ENCODE assay signal across 13 cellular contexts in genomic region chr16:81515281-81515680, GRCh38.
DNase-seq lines count a peak whose midpoint lies in the region; ATAC-seq and TF ChIP-seq lines count a peak whose summit lies in the region.
"Had no signal": no experiment of that assay in that cellular context is flagged by ENCODE, and none has a peak within 500 bp of the region (broad histone marks: within the 10 kb centered on the region; RNA-seq: fewer than 3 reads in every experiment).

No MANE protein-coding gene starts in this region.

- no peak overlapping the region for H3K4me3 Mint-ChIP-seq in mesothelial cell of epicardium
- no peak overlapping the region for H3K4me3 Mint-ChIP-seq in progenitor cell of endocrine pancreas (ENCODE audit: low read depth)
- H3K4me3 Mint-ChIP-seq: activated naive CD4-positive, alpha-beta T cell treated with anti-CD3 and anti-CD28 coated beads, Interleukin-2, amount 10 ng/mL, durations not matched to agents 7 days and 5 days; endodermal cell had no signal

- H3K9me3 ChIP-seq in RWPE2 (ENCODE audit: severe bottlenecking) (no peaks in the 10 kb centered on the region), sigmoid colon (no peaks in the 10 kb centered on the region)
- H3K9me3 ChIP-seq: gastrocnemius medialis, pancreas had no signal

- H3K27ac ChIP-seq in RWPE2 (ENCODE audit: poor library complexity, severe bottlenecking) (peak overlapping the region; percentile 98), sigmoid colon (no peak overlapping the region)
- H3K27ac ChIP-seq: gastrocnemius medialis, pancreas had no signal

- H3K4me1 ChIP-seq in RWPE2 (ENCODE audit: insufficient read depth, poor library complexity, severe bottlenecking), result peaks cover 62% of the 10 kb centered on the region
- peaks cover 0 to 20% (median 16%) of the 10 kb centered on the region in 4 donors for H3K4me1 ChIP-seq in sigmoid colon

- TF ChIP-seq CTCF in RWPE2 (IDR thresholded peaks at IDR 0.05; ENCODE audit: poor library complexity, severe bottlenecking) (no peak), mesothelial cell of epicardium (IDR thresholded peaks at IDR 0.05; ENCODE audit: unreplicated experiment) (no peak), GM13976 (IDR thresholded peaks at IDR 0.05; ENCODE audit: borderline replicate concordance, control extremely low read depth, extremely low read depth, insufficient read depth, missing control alignments) (no peak), progenitor cell of endocrine pancreas (IDR thresholded peaks at IDR 0.05; ENCODE audit: unreplicated experiment) (no peak), sigmoid colon (IDR thresholded peaks at IDR 0.05) (no peak)

- H3K27me3 Mint-ChIP-seq in mesothelial cell of epicardium (ENCODE audit: low read depth) (no peaks in the 10 kb centered on the region), progenitor cell of endocrine pancreas (no peaks in the 10 kb centered on the region)
- H3K27me3 Mint-ChIP-seq: activated naive CD4-positive, alpha-beta T cell treated with anti-CD3 and anti-CD28 coated beads, Interleukin-2, amount 10 ng/mL, durations not matched to agents 7 days and 5 days had no signal

- TF ChIP-seq POLR2A in sigmoid colon (IDR thresholded peaks at IDR 0.05), result no peak

- H3K27ac Mint-ChIP-seq in mesothelial cell of epicardium (peak overlapping the region; percentile 43), progenitor cell of endocrine pancreas (no peak overlapping the region)
- H3K27ac Mint-ChIP-seq: activated naive CD4-positive, alpha-beta T cell treated with anti-CD3 and anti-CD28 coated beads, Interleukin-2, amount 10 ng/mL, durations not matched to agents 7 days and 5 days had no signal

- DNase-seq in COLO668 (lab: John Stamatoyannopoulos, UW; ENCODE audit: unreplicated experiment) (peak; percentile 62), NCI-H1417 (lab: John Stamatoyannopoulos, UW) (peak; percentile 68 to 92 (median 69)), RWPE2 (ENCODE audit: low spot score) (no peak), mesothelial cell of epicardium (ENCODE audit: low spot score in 2 of 2, unreplicated experiment in 2 of 2) (no peak), GM13976 (ENCODE audit: low spot score) (no peak), HEK293T (ENCODE audit: extremely low spot score) (no peak), progenitor cell of endocrine pancreas (ENCODE audit: low spot score, unreplicated experiment) (no peak), sigmoid colon (no peak)
- DNase-seq: activated naive CD4-positive, alpha-beta T cell treated with anti-CD3 and anti-CD28 coated beads, Interleukin-2, amount 10 ng/mL, durations not matched to agents 7 days and 5 days; endodermal cell; gastrocnemius medialis; NCI-H226 had no signal

- whole genome bisulfite sequencing in sigmoid colon, 2 donors, result 95 to 97% methylated on average over 11 of the region's 11 CpGs

- intact Hi-C loops in sigmoid colon (cut with DNase I), result no loop called here

- H3K9me3 Mint-ChIP-seq in mesothelial cell of epicardium (peaks cover 6% of the 10 kb centered on the region), progenitor cell of endocrine pancreas (ENCODE audit: low read depth) (peaks cover 5% of the 10 kb centered on the region)
- H3K9me3 Mint-ChIP-seq: activated naive CD4-positive, alpha-beta T cell treated with anti-CD3 and anti-CD28 coated beads, Interleukin-2, amount 10 ng/mL, durations not matched to agents 7 days and 5 days; endodermal cell had no signal

- no peaks in the 10 kb centered on the region for H3K27me3 ChIP-seq in RWPE2 (ENCODE audit: insufficient read depth, poor library complexity, severe bottlenecking)
- H3K27me3 ChIP-seq in sigmoid colon, result no peaks in the 10 kb centered on the region
- H3K27me3 ChIP-seq: gastrocnemius medialis, pancreas had no signal

- POLR2A ChIA-PET in HEK293T (lab: Yijun Ruan, JAX), result no interaction called here

- H3K36me3 Mint-ChIP-seq in mesothelial cell of epicardium (peaks cover 18% of the 10 kb centered on the region), progenitor cell of endocrine pancreas (ENCODE audit: insufficient read depth) (peaks cover 5% of the 10 kb centered on the region)

- no peak for ATAC-seq in RWPE2 (ENCODE audit: low read depth)
- ATAC-seq: gastrocnemius medialis, pancreas had no signal

- in situ Hi-C loops in GM13976 (cut with MboI; ENCODE audit: low sequenced_read_pairs, unreplicated experiment), result no loop called here

- no peak overlapping the region for H3K4me3 ChIP-seq in RWPE2 (ENCODE audit: severe bottlenecking)
- H3K4me3 ChIP-seq in sigmoid colon, result no peak overlapping the region
- H3K4me3 ChIP-seq: gastrocnemius medialis, pancreas had no signal

- H3K36me3 ChIP-seq in RWPE2 (ENCODE audit: low read depth) (peaks cover 50% of the 10 kb centered on the region), sigmoid colon (no peaks in the 10 kb centered on the region)
- H3K36me3 ChIP-seq: gastrocnemius medialis, pancreas had no signal

- CTCF ChIA-PET in HEK293T (lab: Yijun Ruan, JAX), result no interaction called here

- no peak for TF ChIP-seq EP300 in sigmoid colon (IDR thresholded peaks at IDR 0.05)

- H3K4me1 Mint-ChIP-seq in mesothelial cell of epicardium (peaks cover 11% of the 10 kb centered on the region), progenitor cell of endocrine pancreas (ENCODE audit: low read depth) (peaks cover 13% of the 10 kb centered on the region)

TF ChIP-seq in HEK293T, 16 proteins besides CTCF, POLR2A, EP300 and RAD21:
- no peak for TF ChIP-seq TARDBP (IDR thresholded peaks at IDR 0.05)
- no peak for TF ChIP-seq SUZ12 (IDR thresholded peaks at IDR 0.05)
- TF ChIP-seq PKNOX1 (IDR thresholded peaks at IDR 0.05), result no peak
- no peak for TF ChIP-seq LEF1 (IDR thresholded peaks at IDR 0.05; ENCODE audit: borderline replicate concordance)
- TF ChIP-seq CTBP1 (IDR thresholded peaks at IDR 0.05; ENCODE audit: borderline replicate concordance), result no peak
- TF ChIP-seq ELF4 (IDR thresholded peaks at IDR 0.05), result no peak
- TF ChIP-seq NFRKB (IDR thresholded peaks at IDR 0.05), result no peak
- no peak for TF ChIP-seq SP1 (IDR thresholded peaks at IDR 0.05)
TF ChIP-seq in HEK293T: peak in this region for 0.

Comparison
In these comparisons a context has a peak if more than half of its experiments do, and no peak if none do; other contexts are left out.
1. DNase-seq: peak in COLO668 (single experiment) and NCI-H1417 (3 of 3); none in RWPE2 (single experiment), mesothelial cell of epicardium (0 of 2), GM13976 (single experiment), HEK293T (single experiment), progenitor cell of endocrine pancreas (single experiment) and sigmoid colon (single experiment).